29 cellular contexts compared by ENCODE assay signal in the genomic region with DNA sequence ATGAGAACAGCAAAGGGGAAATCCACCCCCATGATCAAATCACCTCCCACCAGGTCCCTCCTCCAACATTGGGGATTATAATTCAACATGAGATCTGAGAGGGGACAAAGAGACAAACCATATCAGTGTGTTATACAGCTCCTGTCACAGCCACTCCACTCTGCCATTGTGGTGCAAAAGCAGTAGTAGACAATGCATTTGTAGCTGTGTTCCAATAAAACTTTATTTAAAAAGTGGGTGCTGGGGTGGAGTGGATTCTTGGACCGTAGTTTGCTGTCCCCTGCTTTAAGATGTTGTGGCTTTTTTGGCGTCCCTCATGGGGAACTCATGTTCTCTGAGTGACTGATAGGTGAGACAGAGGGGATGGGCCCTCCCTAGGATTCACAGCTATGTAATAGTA.
"Had no signal": no experiment of that assay in that cellular context is flagged by ENCODE, and none has a peak within 500 bp of the region (broad histone marks: within the 10 kb centered on the region; RNA-seq: fewer than 3 reads in every experiment).

No MANE protein-coding gene starts in this region.

- H3K4me1 ChIP-seq: parathyroid adenoma, psoas muscle, stomach, tibial nerve, upper lobe of left lung, vagina had no signal

- DNase-seq: naive thymus-derived CD8-positive, alpha-beta T cell; nephron progenitor cell; occipital lobe; ovary; posterior cingulate gyrus; psoas muscle; right cardiac atrium; small intestine; stimulated activated CD4-positive, alpha-beta T cell treated with anti-CD3 and anti-CD28 coated beads, Interleukin-15, amount 100 ng/mL, for 24 hours; stimulated activated CD4-positive, alpha-beta T cell treated with anti-CD3 and anti-CD28 coated beads, Interleukin-2, amount 100 ng/mL, for 24 hours; stimulated activated CD4-positive, alpha-beta T cell treated with anti-CD3 and anti-CD28 coated beads, Interleukin-2, amount 100 ng/mL, for 48 hours; stimulated activated CD4-positive, alpha-beta T cell treated with anti-CD3 and anti-CD28 coated beads, Interleukin-4, amount 100 ng/mL, for 24 hours; stimulated activated naive B cell treated with anti-CD40 and anti-IgM and Interleukin-4, amounts not matched to agents 10 μg/mL and 1 μg/mL and 100 μg/mL, for 72 hours; stimulated activated naive CD4-positive, alpha-beta T cell treated with Interleukin-2 at 50 U/mL for 16 hours; stomach; thyroid gland; trophoblast cell; upper lobe of left lung had no signal

- H3K27me3 Mint-ChIP-seq: natural killer cell treated with Interleukin-12 subunit alpha and Interleukin-12 subunit beta and Interleukin-15 and Interleukin-18, amount 100 ng/mL, for 72 hours; stimulated activated naive B cell treated with anti-CD40 and anti-IgM and Interleukin-4, amounts not matched to agents 10 μg/mL and 1 μg/mL and 100 μg/mL, for 72 hours; stimulated activated naive CD8-positive, alpha-beta T cell treated with anti-CD3 and anti-CD28 coated beads, Interleukin-15, Interleukin-2, amounts not matched to agents 100 ng/mL and 50 ng/mL, for 24 hours had no signal

- H3K4me3 Mint-ChIP-seq: naive thymus-derived CD8-positive, alpha-beta T cell; natural killer cell treated with Interleukin-12 subunit alpha and Interleukin-12 subunit beta and Interleukin-15 and Interleukin-18, amount 100 ng/mL, for 72 hours; nephron progenitor cell; neural crest cell; stimulated activated effector memory CD8-positive, alpha-beta T cell treated with anti-CD3 and anti-CD28 coated beads, Interleukin-12 subunit alpha, Interleukin-12 subunit beta, amount 100 ng/mL, for 72 hours; stimulated activated naive B cell treated with anti-CD40 and anti-IgM and Interleukin-4, amounts not matched to agents 10 μg/mL and 1 μg/mL and 100 μg/mL, for 72 hours; stimulated activated naive CD8-positive, alpha-beta T cell treated with anti-CD3 and anti-CD28 coated beads, Interleukin-15, Interleukin-2, amounts not matched to agents 100 ng/mL and 50 ng/mL, for 24 hours had no signal

- ATAC-seq: naive thymus-derived CD8-positive, alpha-beta T cell; natural killer cell treated with Interleukin-12 subunit alpha and Interleukin-12 subunit beta and Interleukin-15 and Interleukin-18, amount 100 ng/mL, for 72 hours; psoas muscle; right cardiac atrium; sciatic nerve; stimulated activated effector memory CD8-positive, alpha-beta T cell treated with anti-CD3 and anti-CD28 coated beads, Interleukin-12 subunit alpha, Interleukin-12 subunit beta, amount 100 ng/mL, for 72 hours; stimulated activated naive B cell treated with anti-CD40 and anti-IgM and Interleukin-4, amounts not matched to agents 10 μg/mL and 1 μg/mL and 100 μg/mL, for 72 hours had no signal

- H3K4me1 Mint-ChIP-seq: naive thymus-derived CD8-positive, alpha-beta T cell; neural crest cell; stimulated activated effector memory CD8-positive, alpha-beta T cell treated with anti-CD3 and anti-CD28 coated beads, Interleukin-12 subunit alpha, Interleukin-12 subunit beta, amount 100 ng/mL, for 72 hours; stimulated activated naive B cell treated with anti-CD40 and anti-IgM and Interleukin-4, amounts not matched to agents 10 μg/mL and 1 μg/mL and 100 μg/mL, for 72 hours had no signal

- FAIRE-seq: small intestine, urothelium cell line had no signal

- H2AFZ ChIP-seq: parathyroid adenoma had no signal

- H3K27ac Mint-ChIP-seq: naive thymus-derived CD8-positive, alpha-beta T cell; natural killer cell treated with Interleukin-12 subunit alpha and Interleukin-12 subunit beta and Interleukin-15 and Interleukin-18, amount 100 ng/mL, for 72 hours; progenitor cell of endocrine pancreas; stimulated activated effector memory CD8-positive, alpha-beta T cell treated with anti-CD3 and anti-CD28 coated beads, Interleukin-12 subunit alpha, Interleukin-12 subunit beta, amount 100 ng/mL, for 72 hours; stimulated activated naive B cell treated with anti-CD40 and anti-IgM and Interleukin-4, amounts not matched to agents 10 μg/mL and 1 μg/mL and 100 μg/mL, for 72 hours; stimulated activated naive CD8-positive, alpha-beta T cell treated with anti-CD3 and anti-CD28 coated beads, Interleukin-15, Interleukin-2, amounts not matched to agents 100 ng/mL and 50 ng/mL, for 24 hours had no signal

- H3K9ac ChIP-seq: parathyroid adenoma had no signal

- H3K9me3 ChIP-seq: ovary, psoas muscle, stomach, thoracic aorta, thyroid gland, tibial nerve, upper lobe of left lung, vagina had no signal

- H3K36me3 ChIP-seq: ovary, stomach, thoracic aorta, thyroid gland, tibial nerve, upper lobe of left lung, vagina had no signal

- H3K36me3 Mint-ChIP-seq: naive thymus-derived CD8-positive, alpha-beta T cell; natural killer cell treated with Interleukin-12 subunit alpha and Interleukin-12 subunit beta and Interleukin-15 and Interleukin-18, amount 100 ng/mL, for 72 hours; stimulated activated effector memory CD8-positive, alpha-beta T cell treated with anti-CD3 and anti-CD28 coated beads, Interleukin-12 subunit alpha, Interleukin-12 subunit beta, amount 100 ng/mL, for 72 hours; stimulated activated naive B cell treated with anti-CD40 and anti-IgM and Interleukin-4, amounts not matched to agents 10 μg/mL and 1 μg/mL and 100 μg/mL, for 72 hours had no signal

- H3K9me3 Mint-ChIP-seq: stimulated activated naive CD8-positive, alpha-beta T cell treated with anti-CD3 and anti-CD28 coated beads, Interleukin-15, Interleukin-2, amounts not matched to agents 100 ng/mL and 50 ng/mL, for 24 hours had no signal

- H3K27me3 ChIP-seq: ovary, stomach, thyroid gland, tibial nerve, upper lobe of left lung, vagina had no signal

- H3K79me2 ChIP-seq: parathyroid adenoma had no signal

- H3K27ac ChIP-seq: ovary, parathyroid adenoma, psoas muscle, stomach, thoracic aorta, tibial nerve, upper lobe of left lung, vagina had no signal

- H3K4me3 ChIP-seq: ovary, psoas muscle, stomach, thoracic aorta, thyroid gland, tibial nerve, upper lobe of left lung, vagina had no signal
